ENCODE assay signal across 16 cellular contexts in genomic region chr22:47622541-47622940, GRCh38.
A peak's percentile ranks its signal among the peaks of the same experiment; 100 is the strongest.
DNase-seq lines count a peak whose midpoint lies in the region; ATAC-seq and TF ChIP-seq lines count a peak whose summit lies in the region.
"Had no signal": no experiment of that assay in that cellular context is flagged by ENCODE, and none has a peak within 500 bp of the region (broad histone marks: within the 10 kb centered on the region; RNA-seq: fewer than 3 reads in every experiment).

No MANE protein-coding gene starts in this region.

- H3K4me2 ChIP-seq in mammary epithelial cell (ENCODE audit: insufficient read depth, low read depth, low read length) = no peak overlapping the region
- H3K4me2 ChIP-seq: A549, GM23338 had no signal

- in situ Hi-C loops in mammary epithelial cell (cut with MboI; ENCODE audit: low sequenced_read_pairs in 2 of 2) = no loop called here

- CTCF ChIA-PET in MCF 10A (lab: Yijun Ruan, JAX) = no interaction called here
- CTCF ChIA-PET in mammary epithelial cell (lab: Charles Lee; ENCODE audit: low non-redundant PET) = no interaction called here

- H3K27ac ChIP-seq in mammary epithelial cell (ENCODE audit: insufficient read depth, low read depth, low read length) (no peak overlapping the region), esophagus muscularis mucosa (replicated peaks in 1 of 4) (no peak overlapping the region), upper lobe of right lung (no peak overlapping the region)
- H3K27ac ChIP-seq: A549, C4-2B had no signal

- H3K9me3 ChIP-seq in mammary epithelial cell (replicated peaks; ENCODE audit: insufficient read depth, low read length) = peaks cover 74% of the 10 kb centered on the region
- no peaks in the 10 kb centered on the region for H3K9me3 ChIP-seq in esophagus muscularis mucosa
- H3K9me3 ChIP-seq in upper lobe of right lung = no peaks in the 10 kb centered on the region
- H3K9me3 ChIP-seq: A549 had no signal

- dilution Hi-C loops in mammary epithelial cell (cut with HindIII; ENCODE audit: low sequenced_read_pairs) = no loop called here

- H3K27me3 Mint-ChIP-seq in MCF 10A (ENCODE audit: insufficient read depth, unreplicated experiment) = peaks cover 11% of the 10 kb centered on the region

- no peaks in the 10 kb centered on the region for H3K9me3 Mint-ChIP-seq in MCF 10A (ENCODE audit: unreplicated experiment)

- no peak for TF ChIP-seq EP300 in esophagus muscularis mucosa (IDR thresholded peaks at IDR 0.05)

- H3K27me3 ChIP-seq in mammary epithelial cell (ENCODE audit: insufficient read depth, low read length) (no peaks in the 10 kb centered on the region), esophagus muscularis mucosa (peaks cover 0 to 59% (median 0%) of the 10 kb centered on the region in 4 donors), upper lobe of right lung (peaks cover 10% of the 10 kb centered on the region)
- H3K27me3 ChIP-seq: BE2C had no signal

- H3K27ac Mint-ChIP-seq in MCF 10A (ENCODE audit: low read depth, unreplicated experiment) = peak overlapping the region; percentile 65
- H3K27ac Mint-ChIP-seq: CD4-positive, alpha-beta memory T cell; GM23338 had no signal

- H3K79me2 ChIP-seq in mammary epithelial cell (ENCODE audit: insufficient read depth, low read length) = no peaks in the 10 kb centered on the region

- H3K4me3 ChIP-seq in mammary epithelial cell (replicated peaks in 1 of 3; ENCODE audit: insufficient read depth in 1 of 3, low read depth in 2 of 3, low read length in 3 of 3) = no peak overlapping the region
- no peak overlapping the region for H3K4me3 ChIP-seq in esophagus muscularis mucosa
- no peak overlapping the region for H3K4me3 ChIP-seq in upper lobe of right lung
- H3K4me3 ChIP-seq: A549, GM12878, GM23338 had no signal

- H3K36me3 ChIP-seq in mammary epithelial cell (ENCODE audit: insufficient read depth, low read length) (no peaks in the 10 kb centered on the region), esophagus muscularis mucosa (no peaks in the 10 kb centered on the region), upper lobe of right lung (no peaks in the 10 kb centered on the region)
- H3K36me3 ChIP-seq: BE2C had no signal

- BruUV-seq in MCF 10A (replicated peaks; lab: Mats Ljungman, UMichigan) = no TSS peak
- no TSS peak for BruUV-seq in mammary epithelial cell (replicated peaks; lab: Mats Ljungman, UMichigan)

- H3K4me1 Mint-ChIP-seq in MCF 10A (ENCODE audit: insufficient read depth, unreplicated experiment) = no peaks in the 10 kb centered on the region
- H3K4me1 Mint-ChIP-seq: CD4-positive, alpha-beta memory T cell; GM23338 had no signal

- TF ChIP-seq POLR2A in esophagus muscularis mucosa (IDR thresholded peaks at IDR 0.05; ENCODE audit: low read depth) = no peak

- WGBS in mammary epithelial cell (ENCODE audit: low coverage, missing lambda C conversion rate) = 72% methylated on average over 13 of the region's 14 CpGs
- 90% methylated on average over 14 of the region's 14 CpGs for WGBS in esophagus muscularis mucosa

- no peak overlapping the region for H3K9ac ChIP-seq in mammary epithelial cell (ENCODE audit: insufficient read depth, low read length)

- no peaks in the 10 kb centered on the region for H3K36me3 Mint-ChIP-seq in MCF 10A (ENCODE audit: insufficient read depth, unreplicated experiment)
- H3K36me3 Mint-ChIP-seq: CD4-positive, alpha-beta memory T cell had no signal

- H2AFZ ChIP-seq in mammary epithelial cell (ENCODE audit: low read depth, low read length) = no peak overlapping the region
- H2AFZ ChIP-seq: GM23338 had no signal

- intact Hi-C loops in MCF 10A (cut with micrococcal nuclease) = no loop called here
- intact Hi-C loops in mammary epithelial cell (cut with micrococcal nuclease) = no loop called here
- intact Hi-C loops in esophagus muscularis mucosa (cut with DNase I) = no loop called here
- intact Hi-C loops in sciatic nerve (cut with DNase I) = no loop called here
- intact Hi-C loops in upper lobe of right lung (cut with DNase I) = no loop called here

- TF ChIP-seq CTCF in MCF 10A (IDR thresholded peaks at IDR 0.05; ENCODE audit: unreplicated experiment) = no peak
- TF ChIP-seq CTCF in mammary epithelial cell (conservative IDR thresholded peaks at IDR 0.05 in 1 of 2, IDR thresholded peaks at IDR 0.05 in 1 of 2; ENCODE audit: extremely low read depth in 1 of 2, insufficient read depth in 1 of 2, low read depth in 1 of 2, low read length in 2 of 2) = no peak
- no peak for TF ChIP-seq CTCF in esophagus muscularis mucosa (IDR thresholded peaks at IDR 0.05)
- no peak for TF ChIP-seq CTCF in upper lobe of right lung (IDR thresholded peaks at IDR 0.05)

- no peaks in the 10 kb centered on the region for H4K20me1 ChIP-seq in mammary epithelial cell (ENCODE audit: insufficient read depth, low read length)

- H3K4me1 ChIP-seq in mammary epithelial cell (ENCODE audit: insufficient read depth, low read length) = no peaks in the 10 kb centered on the region
- peaks cover 0 to 6% (median 5%) of the 10 kb centered on the region in 4 donors for H3K4me1 ChIP-seq in esophagus muscularis mucosa
- no peaks in the 10 kb centered on the region for H3K4me1 ChIP-seq in upper lobe of right lung
- H3K4me1 ChIP-seq: A549, BE2C had no signal

- ATAC-seq in sciatic nerve = no peak
- no peak for ATAC-seq in upper lobe of right lung
- ATAC-seq in GM19395 (IDR thresholded peaks at IDR 0.05; ENCODE audit: unreplicated experiment) = no peak
- ATAC-seq in GM19463 (IDR thresholded peaks at IDR 0.05; ENCODE audit: unreplicated experiment) = no peak
- ATAC-seq: A549, GM12878, GM23338 had no signal

- DNase-seq in MCF 10A (ENCODE audit: unreplicated experiment) (no peak), mammary epithelial cell (no peak), esophagus muscularis mucosa (ENCODE audit: extremely low spot score) (peak; percentile 84), sciatic nerve (ENCODE audit: low spot score) (peak; percentile 39), upper lobe of right lung (peak; percentile 29), germinal center (ENCODE audit: low spot score) (no peak)
- DNase-seq: BE2C; CD4-positive, alpha-beta memory T cell; DMS79; H7 had no signal

- no peak overlapping the region for H3K4me3 Mint-ChIP-seq in MCF 10A (ENCODE audit: unreplicated experiment)
- H3K4me3 Mint-ChIP-seq: CD4-positive, alpha-beta memory T cell; GM23338 had no signal

- POLR2A ChIA-PET in MCF 10A (lab: Yijun Ruan, JAX) = no interaction called here

Comparison
In these comparisons a context has a peak if more than half of its experiments do, and no peak if none do; other contexts are left out.
1. DNase-seq: peak in esophagus muscularis mucosa (single experiment), sciatic nerve (single experiment) and upper lobe of right lung (single experiment); none in MCF 10A (single experiment), mammary epithelial cell (single experiment) and germinal center (single experiment).